ENCODE assay signal across 8 cellular contexts in genomic region chr2:69741281-69742169, GRCh38. TPM values are rescaled to one million over a fixed set of nuclear protein-coding genes. Genes with fewer than 3 reads are reported as not detected.
DNase-seq lines count a peak whose midpoint lies in the region; ATAC-seq and TF ChIP-seq lines count a peak whose summit lies in the region.

ANXA4 (plus strand) TSS chr2:69742134; CDS start chr2:69781566, 39,432 bp downstream.

- in situ Hi-C loops in Caki2 (cut with HindIII; ENCODE audit: low pct_unique_long_range_greater_than_20kb, low sequenced_read_pairs), result no loop called here

- peak within 1 kb of the TSS; percentile 71 to 99 (median 90) for H3K4me3 ChIP-seq in thyroid gland (replicated peaks in 1 of 3)

- TF ChIP-seq CTCF in thyroid gland (IDR thresholded peaks at IDR 0.05), result peak in 2 of 6 experiments; percentile 15 to 24

- peak; percentile 18 to 95 for TF ChIP-seq POLR2A in thyroid gland (IDR thresholded peaks at IDR 0.05)

- WGBS in thyroid gland, 2 donors, result 2% methylated on average over 15 to 21 of the region's 67 CpGs

- no peaks in the 10 kb centered on the region for H3K27me3 ChIP-seq in thyroid gland

- H3K27ac ChIP-seq in thyroid gland, result peak within 1 kb of the TSS; percentile 90 to 96 (median 96)

- H3K36me3 ChIP-seq in thyroid gland, result no peaks in the 10 kb centered on the region

- peak; percentile 74 for ATAC-seq in GM19455 (IDR thresholded peaks at IDR 0.05; ENCODE audit: unreplicated experiment)

- peaks cover 29 to 42% of the 10 kb centered on the region in 2 donors for H3K4me1 ChIP-seq in thyroid gland

- H3K9me3 ChIP-seq in thyroid gland, result no peaks in the 10 kb centered on the region

- intact Hi-C loops in thyroid gland (cut with DNase I), result no loop called here

- DNase-seq in Caki2 (ENCODE audit: low read depth) (peak; percentile 86), HK-2 (ENCODE audit: unreplicated experiment) (peak; percentile 93), RPMI8226 (peak; percentile 74), activated gamma-delta T cell (lab: John Stamatoyannopoulos, UW) (peak; percentile 35), foreskin melanocyte (peak; percentile 66), nucleus accumbens (lab: John Stamatoyannopoulos, UW) (peak in 35 of 56 donors; percentile 5 to 62 (median 26)), thyroid gland (peak; percentile 89 to 91)

RNA-seq across cellular contexts. Expression of gene ANXA4, which starts in this region (rescaled TPM):
- 309 and 330 TPM in 2 replicates for total RNA-seq in Caki2 (2014; rRNA removed; shearing (Covaris generic); ENCODE audit: low replicate concordance)
- total RNA-seq in thyroid gland, result 100 to 1,000 TPM in 1 of 4 donors, 10 to 100 TPM in 3; 72.0 to 101 (median 82.5) TPM

Comparison
In these comparisons a context has a peak if more than half of its experiments do, and no peak if none do; other contexts are left out.
1. Peak in every context shown above with its lines: DNase-seq, ATAC-seq, H3K4me3 ChIP-seq and H3K27ac ChIP-seq.
2. DNase-seq: peak in every context shown above with its lines; median percentile 93 in HK-2; 90 in thyroid gland; 86 in Caki2; 74 in RPMI8226; 66 in foreskin melanocyte; 35 in activated gamma-delta T cell; 26 in nucleus accumbens.